Comparison of ENCODE assay signal across 9 cellular contexts in genomic region chr20:20824924-20825584, GRCh38.
DNase-seq lines count a peak whose midpoint lies in the region; ATAC-seq and TF ChIP-seq lines count a peak whose summit lies in the region.
"Had no signal": no experiment of that assay in that cellular context is flagged by ENCODE, and none has a peak within 500 bp of the region (broad histone marks: within the 10 kb centered on the region; RNA-seq: fewer than 3 reads in every experiment).

No MANE protein-coding gene starts in this region.

- H3K4me3 ChIP-seq in mucosa of descending colon, result no peak overlapping the region

- H3K36me3 ChIP-seq in mucosa of descending colon (ENCODE audit: low read depth), result no peaks in the 10 kb centered on the region

- peaks cover 16% of the 10 kb centered on the region for H3K27me3 Mint-ChIP-seq in activated CD4-positive, alpha-beta T cell treated with anti-CD3 and anti-CD28 coated beads, Interleukin-2, amount 10 ng/mL, durations not matched to agents 24 days and 14 days
- peaks cover 28 to 66% of the 10 kb centered on the region in 2 donors for H3K27me3 Mint-ChIP-seq in effector memory CD8-positive, alpha-beta T cell

- H3K9me3 ChIP-seq in mucosa of descending colon, result no peaks in the 10 kb centered on the region

- intact Hi-C loops in activated CD4-positive, alpha-beta T cell treated with anti-CD3 and anti-CD28 coated beads, Interleukin-2, amount 10 ng/mL, durations not matched to agents 24 days and 14 days (cut with micrococcal nuclease), result loop anchor here (1.0 to 2.0 kb wide), 2 partner anchors 160 to 740 kb away; no protein-coding TSS in a partner anchor
- intact Hi-C loops in mucosa of descending colon (cut with DNase I, micrococcal nuclease), result loop anchor here in 1 of 2 donors (2.0 kb wide), 1 partner anchor 160 kb away; no protein-coding TSS in a partner anchor

- H3K4me1 Mint-ChIP-seq in activated CD4-positive, alpha-beta T cell treated with anti-CD3 and anti-CD28 coated beads, Interleukin-2, amount 10 ng/mL, durations not matched to agents 24 days and 14 days, result peaks cover 2% of the 10 kb centered on the region
- H3K4me1 Mint-ChIP-seq in effector memory CD8-positive, alpha-beta T cell (ENCODE audit: low read depth in 2 of 2), result peaks cover 0 to 4% of the 10 kb centered on the region in 2 donors
- peaks cover 6% of the 10 kb centered on the region for H3K4me1 Mint-ChIP-seq in stimulated activated effector memory CD8-positive, alpha-beta T cell treated with anti-CD3 and anti-CD28 coated beads, Interleukin-12 subunit alpha, Interleukin-12 subunit beta, amount 100 ng/mL, for 72 hours

- H3K4me1 ChIP-seq in mucosa of descending colon (ENCODE audit: low read depth), result no peaks in the 10 kb centered on the region

- H3K36me3 Mint-ChIP-seq in activated CD4-positive, alpha-beta T cell treated with anti-CD3 and anti-CD28 coated beads, Interleukin-2, amount 10 ng/mL, durations not matched to agents 24 days and 14 days (ENCODE audit: low read depth), result no peaks in the 10 kb centered on the region
- H3K36me3 Mint-ChIP-seq in effector memory CD8-positive, alpha-beta T cell (ENCODE audit: insufficient read depth), result no peaks in the 10 kb centered on the region
- H3K36me3 Mint-ChIP-seq in stimulated activated effector memory CD8-positive, alpha-beta T cell treated with anti-CD3 and anti-CD28 coated beads, Interleukin-12 subunit alpha, Interleukin-12 subunit beta, amount 100 ng/mL, for 72 hours, result no peaks in the 10 kb centered on the region
- H3K36me3 Mint-ChIP-seq: activated naive CD8-positive, alpha-beta T cell had no signal

- ATAC-seq in HG02798 (IDR thresholded peaks at IDR 0.05; ENCODE audit: poor library complexity, unreplicated experiment), result peak; percentile 66
- peak; percentile 40 for ATAC-seq in effector memory CD8-positive, alpha-beta T cell (replicated peaks)
- ATAC-seq in mucosa of descending colon, result peak; percentile 85
- ATAC-seq in stimulated activated effector memory CD8-positive, alpha-beta T cell treated with anti-CD3 and anti-CD28 coated beads, Interleukin-12 subunit alpha, Interleukin-12 subunit beta, amount 100 ng/mL, for 72 hours, result peak; percentile 40
- ATAC-seq in GM18519 (IDR thresholded peaks at IDR 0.05; ENCODE audit: low FRiP score, unreplicated experiment), result no peak

- H3K27ac Mint-ChIP-seq in activated CD4-positive, alpha-beta T cell treated with anti-CD3 and anti-CD28 coated beads, Interleukin-2, amount 10 ng/mL, durations not matched to agents 24 days and 14 days, result no peak overlapping the region
- no peak overlapping the region for H3K27ac Mint-ChIP-seq in effector memory CD8-positive, alpha-beta T cell
- no peak overlapping the region for H3K27ac Mint-ChIP-seq in stimulated activated effector memory CD8-positive, alpha-beta T cell treated with anti-CD3 and anti-CD28 coated beads, Interleukin-12 subunit alpha, Interleukin-12 subunit beta, amount 100 ng/mL, for 72 hours
- H3K27ac Mint-ChIP-seq: activated naive CD8-positive, alpha-beta T cell had no signal

- TF ChIP-seq CTCF in mucosa of descending colon (IDR thresholded peaks at IDR 0.05), result peak; percentile 42

- peak; percentile 45 for DNase-seq in ELR (ENCODE audit: low read depth)
- peak; percentile 64 for DNase-seq in NCI-H446 treated with DMSO at 0.1 percent for 48 hours (lab: John Stamatoyannopoulos, UW)
- DNase-seq in activated CD4-positive, alpha-beta T cell treated with anti-CD3 and anti-CD28 coated beads, Interleukin-2, amount 10 ng/mL, durations not matched to agents 24 days and 14 days, result peak; percentile 86
- peak; percentile 42 to 48 (median 44) for DNase-seq in effector memory CD8-positive, alpha-beta T cell
- DNase-seq in mucosa of descending colon, result peak; percentile 60 to 68 (median 64)
- DNase-seq in stimulated activated effector memory CD8-positive, alpha-beta T cell treated with anti-CD3 and anti-CD28 coated beads, Interleukin-12 subunit alpha, Interleukin-12 subunit beta, amount 100 ng/mL, for 72 hours (ENCODE audit: low spot score in 2 of 2), result peak; percentile 44 to 73

- H3K4me3 Mint-ChIP-seq in activated CD4-positive, alpha-beta T cell treated with anti-CD3 and anti-CD28 coated beads, Interleukin-2, amount 10 ng/mL, durations not matched to agents 24 days and 14 days, result no peak overlapping the region
- no peak overlapping the region for H3K4me3 Mint-ChIP-seq in effector memory CD8-positive, alpha-beta T cell
- H3K4me3 Mint-ChIP-seq in stimulated activated effector memory CD8-positive, alpha-beta T cell treated with anti-CD3 and anti-CD28 coated beads, Interleukin-12 subunit alpha, Interleukin-12 subunit beta, amount 100 ng/mL, for 72 hours, result no peak overlapping the region
- H3K4me3 Mint-ChIP-seq: activated naive CD8-positive, alpha-beta T cell had no signal

- H3K9me3 Mint-ChIP-seq in activated CD4-positive, alpha-beta T cell treated with anti-CD3 and anti-CD28 coated beads, Interleukin-2, amount 10 ng/mL, durations not matched to agents 24 days and 14 days, result no peaks in the 10 kb centered on the region
- no peaks in the 10 kb centered on the region for H3K9me3 Mint-ChIP-seq in effector memory CD8-positive, alpha-beta T cell
- H3K9me3 Mint-ChIP-seq in stimulated activated effector memory CD8-positive, alpha-beta T cell treated with anti-CD3 and anti-CD28 coated beads, Interleukin-12 subunit alpha, Interleukin-12 subunit beta, amount 100 ng/mL, for 72 hours, result no peaks in the 10 kb centered on the region
